13 cellular contexts compared by ENCODE assay signal in genomic region chr19:4521888-4522242, GRCh38. TPM values are rescaled to one million over a fixed set of nuclear protein-coding genes. Genes with fewer than 3 reads are reported as not detected.
A peak's percentile ranks its signal among the peaks of the same experiment; 100 is the strongest.
DNase-seq lines count a peak whose midpoint lies in the region; ATAC-seq and TF ChIP-seq lines count a peak whose summit lies in the region.
"Had no signal": no experiment of that assay in that cellular context is flagged by ENCODE, and none has a peak within 500 bp of the region (broad histone marks: within the 10 kb centered on the region; RNA-seq: fewer than 3 reads in every experiment).

No MANE protein-coding gene starts in this region.

- H3K36me3 ChIP-seq in BLaER1 treated with 17β-estradiol and CSF1 and Interleukin-3, amounts not matched to agents 10 nM and 100 nM, result no peaks in the 10 kb centered on the region
- H3K36me3 ChIP-seq in adipocyte (ENCODE audit: control insufficient read depth, insufficient read depth, low read length, severe bottlenecking) (no peaks in the 10 kb centered on the region), gastrocnemius medialis (no peaks in the 10 kb centered on the region)

- TF ChIP-seq POLR2A in gastrocnemius medialis (IDR thresholded peaks at IDR 0.05), result no peak

- in situ Hi-C loops in gastrocnemius medialis (cut with MboI; ENCODE audit: low sequenced_read_pairs in 4 of 4), result no loop called here

- H3K4me1 ChIP-seq in BLaER1 treated with 17β-estradiol and CSF1 and Interleukin-3, amounts not matched to agents 10 nM and 100 nM, result peaks cover 0 to 37% (median 18%) of the 10 kb centered on the region in 10 experiments; a peak in 17 of 20 replicates
- peaks cover 56% of the 10 kb centered on the region for H3K4me1 ChIP-seq in adipocyte (ENCODE audit: control insufficient read depth, insufficient read depth, low read length)
- H3K4me1 ChIP-seq in gastrocnemius medialis, result peaks cover 14 to 26% of the 10 kb centered on the region in 2 donors

- ATAC-seq in gastrocnemius medialis (no peak), sciatic nerve (no peak), HG03139 (IDR thresholded peaks at IDR 0.05; ENCODE audit: unreplicated experiment) (no peak)
- ATAC-seq: GM12878 had no signal

- no peak overlapping the region for H3K27ac ChIP-seq in BLaER1 treated with 17β-estradiol and CSF1 and Interleukin-3, amounts not matched to agents 10 nM and 100 nM
- peak overlapping the region; percentile 32 to 99 (median 76) for H3K27ac ChIP-seq in gastrocnemius medialis
- H3K27ac ChIP-seq: C4-2B, GM23248 had no signal

- no peaks in the 10 kb centered on the region; a peak in 1 of 22 replicates for H4K20me1 ChIP-seq in BLaER1 treated with 17β-estradiol and CSF1 and Interleukin-3, amounts not matched to agents 10 nM and 100 nM

- intact Hi-C loops in gastrocnemius medialis (cut with DNase I; ENCODE audit: low total_unique reads) (no loop called here), sciatic nerve (cut with DNase I) (no loop called here)

- TF ChIP-seq CTCF in gastrocnemius medialis (IDR thresholded peaks at IDR 0.05 in 4 of 5, conservative IDR thresholded peaks at IDR 0.05 in 1 of 5), result no peak

- peak overlapping the region in 8 of 11 experiments; percentile 6 to 47 (median 20); a peak in 10 of 22 replicates for H3K4me2 ChIP-seq in BLaER1 treated with 17β-estradiol and CSF1 and Interleukin-3, amounts not matched to agents 10 nM and 100 nM

- H3K27me3 ChIP-seq in BLaER1 treated with 17β-estradiol and CSF1 and Interleukin-3, amounts not matched to agents 10 nM and 100 nM, result no peaks in the 10 kb centered on the region
- H3K27me3 ChIP-seq in adipocyte (replicated peaks; ENCODE audit: control insufficient read depth, insufficient read depth, low read length) (no peaks in the 10 kb centered on the region), gastrocnemius medialis (no peaks in the 10 kb centered on the region)

- H3K9me3 ChIP-seq in BLaER1 treated with 17β-estradiol and CSF1 and Interleukin-3, amounts not matched to agents 10 nM and 100 nM (replicated peaks in 1 of 11), result no peaks in the 10 kb centered on the region
- H3K9me3 ChIP-seq in adipocyte (ENCODE audit: control insufficient read depth, low read length) (no peaks in the 10 kb centered on the region), gastrocnemius medialis (no peaks in the 10 kb centered on the region)

- no peak overlapping the region for H3K4me3 ChIP-seq in BLaER1 treated with 17β-estradiol and CSF1 and Interleukin-3, amounts not matched to agents 10 nM and 100 nM
- peak overlapping the region; percentile 42 for H3K4me3 ChIP-seq in adipocyte (ENCODE audit: low read length)
- no peak overlapping the region for H3K4me3 ChIP-seq in gastrocnemius medialis
- H3K4me3 ChIP-seq: GM12878, GM23248 had no signal

- peak overlapping the region in 2 of 11 experiments; percentile 2 to 39; a peak in 2 of 22 replicates for H3K9ac ChIP-seq in BLaER1 treated with 17β-estradiol and CSF1 and Interleukin-3, amounts not matched to agents 10 nM and 100 nM
- H3K9ac ChIP-seq in adipocyte (ENCODE audit: low read length), result peak overlapping the region; percentile 81
- H3K9ac ChIP-seq: GM23248 had no signal

- DNase-seq in adipocyte (ENCODE audit: low read depth) (no peak), gastrocnemius medialis (no peak), sciatic nerve (ENCODE audit: low spot score) (no peak), SK-N-DZ (ENCODE audit: low spot score) (no peak)
- DNase-seq: ACHN; CD4-positive, alpha-beta memory T cell; DMS79; GM23248 had no signal

RNA-seq across cellular contexts. Expression of gene PLIN4, which starts 3.6 kb away (rescaled TPM):
- 100 to 1,000 TPM in 3 of 4 donors, 10 to 100 TPM in 1; 79.6 to 282 (median 152) TPM for total RNA-seq in gastrocnemius medialis
- total RNA-seq in sciatic nerve, result 58.1 TPM
- polyA plus RNA-seq in SK-N-DZ (2014; cell fraction: cytosol; rRNA removed), result 0.01 and 0.07 TPM in 2 replicates
- polyA plus RNA-seq in SK-N-DZ (2014; cell fraction: nucleus; rRNA removed), result 0.08 and 0.15 TPM in 2 replicates
- total RNA-seq: GM23248 had no signal

RNA-seq across cellular contexts. Expression of gene PLIN5, which starts 13.2 kb away (rescaled TPM):
- total RNA-seq in gastrocnemius medialis (100 to 1,000 TPM in 1 of 4 donors, 10 to 100 TPM in 3; 23.5 to 127 (median 52.9) TPM), sciatic nerve (17.1 TPM)
- 0.60 and 0.77 TPM in 2 replicates for polyA plus RNA-seq in SK-N-DZ (2014; cell fraction: cytosol; rRNA removed)
- polyA plus RNA-seq in SK-N-DZ (2014; cell fraction: nucleus; rRNA removed), result 2.4 and 3.9 TPM in 2 replicates
- total RNA-seq: A172, GM23248 had no signal
- polyA plus RNA-seq: GM23248 had no signal

RNA-seq across cellular contexts. Expression of gene LRG1, which starts 18.0 kb away (rescaled TPM):
- total RNA-seq in gastrocnemius medialis (1 to 10 TPM in 1 of 4 donors, under 1 TPM in 2, not detected in 1; 0.15 to 2.7 (median 0.98) TPM), sciatic nerve (2.9 TPM)
- polyA plus RNA-seq in SK-N-DZ (2014; cell fraction: cytosol; rRNA removed), result not detected in 2 replicates
- not detected in 2 replicates for polyA plus RNA-seq in SK-N-DZ (2014; cell fraction: nucleus; rRNA removed)
- total RNA-seq: CD4-positive, alpha-beta memory T cell; GM23248 had no signal
- polyA plus RNA-seq: GM23248 had no signal

RNA-seq across cellular contexts. Expression of gene SEMA6B, which starts 37.6 kb away (rescaled TPM):
- total RNA-seq in gastrocnemius medialis (1 to 10 TPM; 1.4 to 3.3 (median 2.6) TPM), sciatic nerve (28.2 TPM)
- 2.1 and 2.6 TPM in 2 replicates for polyA plus RNA-seq in SK-N-DZ (2014; cell fraction: cytosol; rRNA removed)
- 2.5 and 2.6 TPM in 2 replicates for polyA plus RNA-seq in SK-N-DZ (2014; cell fraction: nucleus; rRNA removed)
- total RNA-seq: GM23248 had no signal
- polyA plus RNA-seq: CD4-positive, alpha-beta memory T cell; GM12878; GM23248 had no signal

RNA-seq across cellular contexts. Expression of gene HDGFL2, which starts 49.8 kb away (rescaled TPM):
- total RNA-seq in gastrocnemius medialis (10 to 100 TPM; 46.5 to 83.2 (median 56.1) TPM), sciatic nerve (37.7 TPM)
- polyA plus RNA-seq in SK-N-DZ (2014; cell fraction: cytosol; rRNA removed), result 65.8 and 106 TPM in 2 replicates
- 127 and 128 TPM in 2 replicates for polyA plus RNA-seq in SK-N-DZ (2014; cell fraction: nucleus; rRNA removed)

Comparison
In these comparisons a context has a peak if more than half of its experiments do, and no peak if none do; other contexts are left out.
1. H3K27ac ChIP-seq: peak in gastrocnemius medialis (4 of 4); none in BLaER1 treated with 17β-estradiol and CSF1 and Interleukin-3, amounts not matched to agents 10 nM and 100 nM (0 of 11).